8 cellular contexts compared by ENCODE assay signal in the genomic region with DNA sequence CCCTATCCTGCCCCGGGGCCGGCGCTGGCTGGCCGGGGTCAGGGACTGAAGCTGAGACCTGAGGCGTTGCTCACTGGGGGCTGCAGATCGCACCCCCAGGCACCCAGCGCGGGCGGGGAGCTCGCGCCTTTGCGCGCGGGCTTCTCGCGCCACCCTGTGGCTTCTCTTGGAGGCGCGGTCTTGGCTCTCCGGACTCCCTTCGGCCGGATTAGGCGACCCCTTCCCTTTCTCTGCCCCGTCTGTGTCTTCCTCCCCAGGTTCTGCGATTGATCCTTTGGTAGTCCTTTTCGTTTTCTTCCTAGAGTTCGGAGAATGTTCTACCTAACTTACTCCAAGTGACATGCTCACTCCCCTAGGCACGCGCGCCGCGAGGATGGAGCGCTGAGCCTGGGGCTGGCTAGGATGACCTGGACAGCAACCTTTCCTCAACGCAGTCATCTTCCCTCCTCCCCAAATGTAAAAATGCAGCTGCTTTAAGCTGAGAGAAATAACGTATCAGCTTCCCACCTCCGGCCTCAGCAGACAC. TPM values are rescaled to one million over a fixed set of nuclear protein-coding genes. Genes with fewer than 3 reads are reported as not detected.
DNase-seq lines count a peak whose midpoint lies in the region; ATAC-seq and TF ChIP-seq lines count a peak whose summit lies in the region.

No MANE protein-coding gene starts in this region.

- no peaks in the 10 kb centered on the region for H3K36me3 Mint-ChIP-seq in activated naive CD4-positive, alpha-beta T cell treated with anti-CD3 and anti-CD28 coated beads, Interleukin-2, amount 10 ng/mL, durations not matched to agents 7 days and 5 days

- H3K4me1 ChIP-seq in heart left ventricle = peaks cover 12 to 37% (median 29%) of the 10 kb centered on the region in 12 donors

- ATAC-seq in HG03354 (IDR thresholded peaks at IDR 0.05; ENCODE audit: poor library complexity, severe bottlenecking, unreplicated experiment) (peak; percentile 47), heart left ventricle (peak; percentile 28 to 80 (median 60)), HG02970 (IDR thresholded peaks at IDR 0.05; ENCODE audit: low FRiP score, unreplicated experiment) (no peak)

- H3K27me3 Mint-ChIP-seq in activated naive CD4-positive, alpha-beta T cell treated with anti-CD3 and anti-CD28 coated beads, Interleukin-2, amount 10 ng/mL, durations not matched to agents 7 days and 5 days = peaks cover 90% of the 10 kb centered on the region

- peak overlapping the region; percentile 65 for H3K4me3 Mint-ChIP-seq in activated naive CD4-positive, alpha-beta T cell treated with anti-CD3 and anti-CD28 coated beads, Interleukin-2, amount 10 ng/mL, durations not matched to agents 7 days and 5 days

- TF ChIP-seq POLR2A in heart left ventricle (IDR thresholded peaks at IDR 0.05) = no peak

- POLR2A ChIA-PET in RWPE1 (lab: Yijun Ruan, JAX; ENCODE audit: low non-redundant PET) = interaction anchor here (0.6 to 1.5 kb wide), 4 partner anchors 46 to 132 kb away, joined by 3 to 5 read pairs (median 3); a partner anchor contains a TSS

- peaks cover 54% of the 10 kb centered on the region for H3K4me1 Mint-ChIP-seq in activated naive CD4-positive, alpha-beta T cell treated with anti-CD3 and anti-CD28 coated beads, Interleukin-2, amount 10 ng/mL, durations not matched to agents 7 days and 5 days

- DNase-seq in COR-L47 (lab: John Stamatoyannopoulos, UW) (peak; percentile 63), RWPE1 (ENCODE audit: low spot score) (peak; percentile 62), heart left ventricle (peak in 3 of 5 donors; percentile 30 to 59 (median 41)), posterior vena cava (ENCODE audit: low spot score) (peak; percentile 85), NCI-H2029 treated with DMSO at 0.1 percent for 48 hours (lab: John Stamatoyannopoulos, UW) (no peak)
- DNase-seq in activated naive CD4-positive, alpha-beta T cell treated with anti-CD3 and anti-CD28 coated beads, Interleukin-2, amount 10 ng/mL, durations not matched to agents 7 days and 5 days = peak; percentile 65

- no peaks in the 10 kb centered on the region for H3K9me3 Mint-ChIP-seq in activated naive CD4-positive, alpha-beta T cell treated with anti-CD3 and anti-CD28 coated beads, Interleukin-2, amount 10 ng/mL, durations not matched to agents 7 days and 5 days

- TF ChIP-seq CTCF in RWPE1 (conservative IDR thresholded peaks at IDR 0.05; ENCODE audit: low read depth) (peak; percentile 91), heart left ventricle (IDR thresholded peaks at IDR 0.05) (peak; percentile 70 to 93 (median 82))

- CTCF ChIA-PET in RWPE1 (lab: Yijun Ruan, JAX) = interaction anchor here (0.6 to 5.1 kb wide), 43 partner anchors 8 to 1911 kb away, joined by 3 to 53 read pairs (median 4); a partner anchor contains a TSS
- CTCF ChIA-PET in activated naive CD4-positive, alpha-beta T cell treated with anti-CD3 and anti-CD28 coated beads, Interleukin-2, amount 10 ng/mL, durations not matched to agents 7 days and 5 days (lab: Charles Lee) = interaction anchor here (0.8 to 11.4 kb wide), 44 partner anchors 10 to 236 kb away, joined by 3 to 240 read pairs (median 6); a partner anchor contains a TSS

- no peaks in the 10 kb centered on the region for H3K9me3 ChIP-seq in heart left ventricle

- H3K27me3 ChIP-seq in heart left ventricle = peaks cover 6 to 63% (median 34%) of the 10 kb centered on the region in 9 donors

- H3K27ac ChIP-seq in RWPE1 (no peak overlapping the region), heart left ventricle (no peak overlapping the region)

- intact Hi-C loops in heart left ventricle (cut with DNase I) (loop anchor here in 8 of 10 donors (1.0 to 10.0 kb wide), 7 partner anchors 21 to 171 kb away; a partner anchor contains a TSS), posterior vena cava (cut with DNase I) (loop anchor here in 1 of 2 donors (10.0 kb wide), 1 partner anchor 65 kb away; no protein-coding TSS in a partner anchor)

- peak overlapping the region; percentile 16 to 56 (median 40) for H3K4me3 ChIP-seq in heart left ventricle

- 0 to 1% (median 0%) methylated on average over 29 to 35 of the region's 35 CpGs for WGBS in heart left ventricle, 4 donors

- no peak overlapping the region for H3K27ac Mint-ChIP-seq in activated naive CD4-positive, alpha-beta T cell treated with anti-CD3 and anti-CD28 coated beads, Interleukin-2, amount 10 ng/mL, durations not matched to agents 7 days and 5 days

- no peaks in the 10 kb centered on the region for H3K36me3 ChIP-seq in heart left ventricle

RNA-seq across cellular contexts. Expression of a gene that starts 0.5 kb away (rescaled TPM):
- total RNA-seq in heart left ventricle (1 to 10 TPM in 5 of 9 donors, under 1 TPM in 4; 0.22 to 1.6 (median 1.1) TPM), posterior vena cava (1 to 10 TPM; 3.5 to 3.9 TPM)
- polyA plus RNA-seq in heart left ventricle = 1 to 10 TPM in 1 of 2 donors, under 1 TPM in 1; 0.30 to 1.4 TPM

RNA-seq across cellular contexts. Expression of a gene that starts 1.3 kb away (rescaled TPM):
- total RNA-seq in heart left ventricle = under 1 TPM in 7 of 9 donors, not detected in 2; 0.07 to 0.35 (median 0.11) TPM
- polyA plus RNA-seq in heart left ventricle = under 1 TPM in 1 of 2 donors, not detected in 1; 0.42 TPM
- under 1 TPM; 0.19 to 0.23 TPM for total RNA-seq in posterior vena cava

RNA-seq across cellular contexts. Expression of a gene that starts 33.3 kb away (rescaled TPM):
- total RNA-seq in heart left ventricle (10 to 100 TPM in 2 of 9 donors, 1 to 10 TPM in 7; 4.1 to 14.7 (median 7.5) TPM), posterior vena cava (10 to 100 TPM; 14.5 to 14.6 TPM)
- 1 to 10 TPM; 7.1 TPM for polyA plus RNA-seq in heart left ventricle

RNA-seq across cellular contexts. Expression of a gene that starts 43.5 kb away (rescaled TPM):
- total RNA-seq in heart left ventricle (1 to 10 TPM in 6 of 9 donors, under 1 TPM in 3; 0.52 to 8.2 (median 1.9) TPM), posterior vena cava (1 to 10 TPM; 3.2 to 3.4 TPM)
- polyA plus RNA-seq in heart left ventricle = 1 to 10 TPM in 1 of 2 donors, under 1 TPM in 1; 0.95 to 1.1 TPM
